Comparison of ENCODE assay signal across 1 cellular context in the genomic region with DNA sequence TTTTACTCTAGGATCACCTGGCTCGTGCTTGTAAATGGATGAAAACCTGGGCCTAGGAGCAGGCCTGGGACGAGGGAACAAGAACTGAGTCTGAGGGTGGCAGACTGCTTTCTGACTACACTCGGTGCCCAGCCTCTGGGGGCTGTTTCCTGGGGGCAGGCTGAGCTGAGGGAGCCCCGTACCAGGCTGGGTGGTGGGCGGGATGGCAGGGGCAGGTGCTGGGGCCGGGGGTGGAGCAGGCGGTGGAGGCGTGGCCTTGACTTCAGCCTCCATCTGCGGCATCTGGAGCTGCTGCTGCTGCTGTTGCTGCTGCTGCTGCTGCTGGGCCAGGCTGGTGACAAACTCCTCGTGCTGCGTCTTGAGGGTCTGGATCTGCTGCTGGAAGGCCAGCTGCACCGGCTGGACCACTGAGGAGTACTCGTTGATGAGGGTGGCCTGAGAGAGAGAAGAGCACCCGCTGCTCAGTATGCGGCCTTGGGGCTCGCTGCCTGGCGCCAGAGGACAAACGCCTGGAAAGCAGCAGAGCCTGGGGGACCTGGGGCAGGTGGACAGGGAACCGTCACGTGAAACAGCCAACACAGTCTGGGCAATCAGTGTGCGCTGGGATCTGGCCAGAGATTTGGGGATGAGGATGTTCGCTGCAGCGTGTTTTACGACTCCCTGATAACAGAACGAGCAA.
TF ChIP-seq lines count a peak whose summit lies in the region.

No MANE protein-coding gene starts in this region.

TF ChIP-seq in HepG2, 621 proteins besides CTCF, POLR2A, EP300 and RAD21:
- TF ChIP-seq ZNF570 (CRISPR knock-in tag; IDR thresholded peaks at IDR 0.05; ENCODE audit: borderline replicate concordance) (no peak), AGO2 (optimal IDR thresholded peaks at IDR 0.05; ENCODE audit: low read depth, low read length) (peak; percentile 37)
